1 cellular context compared by ENCODE assay signal in genomic region chr7:90403174-90404113, GRCh38.
TF ChIP-seq lines count a peak whose summit lies in the region.

TSS of gene CLDN12 (plus strand) at chr7:90403461. CDS start at chr7:90412677, 9,216 bp downstream.

TF ChIP-seq in HepG2, 621 proteins besides CTCF, POLR2A, EP300 and RAD21 (continued from another document and continues in another):
- TF ChIP-seq NFIB (CRISPR knock-in tag; IDR thresholded peaks at IDR 0.05; ENCODE audit: borderline replicate concordance) (no peak), ZFYVE20 (CRISPR knock-in tag; IDR thresholded peaks at IDR 0.05; ENCODE audit: borderline replicate concordance, low read depth) (no peak), NBN (conservative IDR thresholded peaks at IDR 0.05) (no peak), TFAP4 (IDR thresholded peaks at IDR 0.05; ENCODE audit: borderline replicate concordance, low read depth) (peak; percentile 97), ZFX (CRISPR knock-in tag; IDR thresholded peaks at IDR 0.05; ENCODE audit: low read depth) (peak; percentile 56), ATF1 (CRISPR knock-in tag; IDR thresholded peaks at IDR 0.05) (peak; percentile 81), SUZ12 (IDR thresholded peaks at IDR 0.05; ENCODE audit: low read depth, low read length) (peak; percentile 58), ARNTL (CRISPR knock-in tag; IDR thresholded peaks at IDR 0.05) (peak; percentile 30; the same call in 1 of the 2 replicates), MATR3 (CRISPR knock-in tag; IDR thresholded peaks at IDR 0.05) (no peak), ZNF839 (CRISPR knock-in tag; IDR thresholded peaks at IDR 0.05; ENCODE audit: borderline replicate concordance) (no peak), ZNF761 (CRISPR knock-in tag; conservative IDR thresholded peaks at IDR 0.05) (0 out of 2 replicates have a peak, but pooled peaks have one; percentile 42), ZNF430 (CRISPR knock-in tag; IDR thresholded peaks at IDR 0.05) (no peak), AHR (CRISPR knock-in tag; IDR thresholded peaks at IDR 0.05) (peak; percentile 82; the same call in 1 of the 2 replicates), PRDM10 (CRISPR knock-in tag; IDR thresholded peaks at IDR 0.05; ENCODE audit: low read depth) (no peak), GLMP (CRISPR knock-in tag; IDR thresholded peaks at IDR 0.05; ENCODE audit: borderline replicate concordance) (no peak), ZNF598 (CRISPR knock-in tag; IDR thresholded peaks at IDR 0.05; ENCODE audit: borderline replicate concordance) (0 out of 2 replicates have a peak, but pooled peaks have one; percentile 22), PHF20 (CRISPR knock-in tag; IDR thresholded peaks at IDR 0.05) (peak; percentile 82), SOX6 (IDR thresholded peaks at IDR 0.05) (no peak), SOX6 (CRISPR knock-in tag; IDR thresholded peaks at IDR 0.05) (peak; percentile 62), MAX (IDR thresholded peaks at IDR 0.05) (peak; percentile 73), E2F5 (CRISPR knock-in tag; conservative IDR thresholded peaks at IDR 0.05) (no peak), RCOR2 (CRISPR knock-in tag; IDR thresholded peaks at IDR 0.05) (0 out of 2 replicates have a peak, but pooled peaks have one; percentile 12), KDM5B (CRISPR knock-in tag; IDR thresholded peaks at IDR 0.05; ENCODE audit: borderline replicate concordance) (peak; percentile 84; the same call in 1 of the 2 replicates), ZNF350 (CRISPR knock-in tag; IDR thresholded peaks at IDR 0.05; ENCODE audit: borderline replicate concordance, low read depth) (peak; percentile 73; the same call in 1 of the 2 replicates), ZNF574 (CRISPR knock-in tag; IDR thresholded peaks at IDR 0.05) (peak; percentile 89), ZNF20 (CRISPR knock-in tag; IDR thresholded peaks at IDR 0.05) (no peak), ZNF503 (CRISPR knock-in tag; IDR thresholded peaks at IDR 0.05) (no peak; the same call in 1 of the 2 replicates), KDM2A (CRISPR knock-in tag; IDR thresholded peaks at IDR 0.05; ENCODE audit: borderline replicate concordance, low read depth) (peak; percentile 71; the same call in 1 of the 2 replicates), EZH2 (conservative IDR thresholded peaks at IDR 0.05; ENCODE audit: low read depth, low read length) (no peak), PREB (CRISPR knock-in tag; IDR thresholded peaks at IDR 0.05) (no peak), HNRNPLL (IDR thresholded peaks at IDR 0.05; ENCODE audit: low read depth, low read length, poor library complexity, severe bottlenecking) (peak; percentile 49), ZNF292 (CRISPR knock-in tag; IDR thresholded peaks at IDR 0.05; ENCODE audit: borderline replicate concordance, low read depth) (peak; percentile 22; the same call in 1 of the 2 replicates), ZNF121 (CRISPR knock-in tag; IDR thresholded peaks at IDR 0.05) (peak; percentile 18; the same call in 1 of the 2 replicates), BCL6 (CRISPR knock-in tag; IDR thresholded peaks at IDR 0.05) (peak; percentile 36), GABPB1 (CRISPR knock-in tag; IDR thresholded peaks at IDR 0.05) (peak; percentile 96), SRY (CRISPR knock-in tag; IDR thresholded peaks at IDR 0.05) (0 out of 2 replicates have a peak, but pooled peaks have one; percentile 46), SP2 (CRISPR knock-in tag; IDR thresholded peaks at IDR 0.05) (0 out of 2 replicates have a peak, but pooled peaks have one; percentile 18), KAT8 (CRISPR knock-in tag; IDR thresholded peaks at IDR 0.05) (peak; percentile 91), ARID3A (IDR thresholded peaks at IDR 0.05; ENCODE audit: low read depth, low read length) (no peak; the same call in 1 of the 2 replicates), ZNF460 (CRISPR knock-in tag; IDR thresholded peaks at IDR 0.05; ENCODE audit: borderline replicate concordance) (peak; percentile 22; the same call in 1 of the 2 replicates), ARNT2 (CRISPR knock-in tag; IDR thresholded peaks at IDR 0.05; ENCODE audit: low read depth) (no peak), AKNA (CRISPR knock-in tag; IDR thresholded peaks at IDR 0.05; ENCODE audit: borderline replicate concordance) (no peak)
